ENCODE assay signal across 8 cellular contexts in the genomic region with DNA sequence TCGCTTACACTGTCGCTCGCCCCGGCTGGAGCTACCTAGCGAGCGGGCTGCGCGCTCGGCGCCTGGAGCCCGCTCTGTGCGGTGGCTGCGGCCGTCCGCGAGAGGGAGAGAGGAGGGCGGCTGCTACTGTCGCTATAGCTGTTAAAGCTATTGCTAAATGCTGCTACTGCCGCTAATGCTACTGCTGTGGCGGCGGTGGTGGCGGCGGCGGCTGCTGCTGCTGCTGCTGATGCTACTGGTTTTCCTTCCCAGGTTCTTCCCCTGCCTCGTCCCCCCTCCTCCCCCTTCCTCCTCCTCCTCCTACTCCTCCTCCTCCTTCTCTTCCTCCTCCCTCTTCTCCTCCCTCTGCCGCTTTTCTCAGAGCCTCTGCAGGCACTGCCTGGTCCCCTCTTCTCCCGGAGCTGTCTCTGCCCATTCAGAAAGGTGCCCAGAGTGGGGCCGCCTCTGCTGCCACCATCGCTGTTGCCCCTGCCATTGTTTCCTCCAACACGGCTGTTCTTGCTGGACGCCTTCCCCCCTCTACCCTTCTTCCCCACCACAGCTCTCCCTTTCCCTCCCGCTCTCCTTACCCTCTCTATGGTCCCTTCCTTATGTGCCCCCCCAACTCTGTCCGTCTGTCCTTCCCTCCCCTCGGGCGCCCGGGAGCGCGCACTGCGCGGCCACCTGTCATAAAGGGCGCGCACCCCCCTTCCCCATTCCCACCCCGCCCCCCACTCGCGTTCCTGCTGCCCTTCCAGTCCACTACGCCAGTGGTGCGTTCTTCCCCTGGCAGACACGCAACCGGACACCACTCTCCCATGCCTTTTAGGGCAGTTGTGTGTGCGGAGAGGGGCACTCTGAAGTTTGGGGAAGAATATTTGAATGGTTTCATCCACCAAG. TPM values are rescaled to one million over a fixed set of nuclear protein-coding genes. Genes with fewer than 3 reads are reported as not detected.
A peak's percentile ranks its signal among the peaks of the same experiment; 100 is the strongest.
DNase-seq lines count a peak whose midpoint lies in the region; ATAC-seq, FAIRE-seq and TF ChIP-seq lines count a peak whose summit lies in the region.

A gene (minus strand): TSS at position 243 of the 879 bp plus-strand sequence.

- peak; percentile 55 for FAIRE-seq in GM18507 (lab: Jason Lieb, UNC)

- H3K4me1 ChIP-seq in A673 (ENCODE audit: insufficient read depth, low read length, poor library complexity, severe bottlenecking), result no peaks in the 10 kb centered on the region

- DNase-seq in A673 (ENCODE audit: low spot score) (peak; percentile 63), GM18507 (ENCODE audit: extremely low spot score, insufficient read length, low read depth) (no peak), NCI-H748 (lab: John Stamatoyannopoulos, UW; ENCODE audit: unreplicated experiment) (peak; percentile 81), brain microvascular endothelial cell (no peak), GDM1 (lab: John Stamatoyannopoulos, UW) (no peak)
- DNase-seq in stimulated activated CD8-positive, alpha-beta memory T cell treated with anti-CD3 and anti-CD28 coated beads, Interleukin-4, amount 100 ng/mL, for 48 hours, result peak; percentile 31

- POLR2A ChIA-PET in A673 (lab: Charles Lee; ENCODE audit: low non-redundant PET), result no interaction called here

- H3K36me3 ChIP-seq in A673 (ENCODE audit: insufficient read depth, low read length, poor library complexity, severe bottlenecking), result no peaks in the 10 kb centered on the region
- no peaks in the 10 kb centered on the region for H3K36me3 ChIP-seq in brain microvascular endothelial cell (replicated peaks)

- ATAC-seq in HG02943 (IDR thresholded peaks at IDR 0.05; ENCODE audit: low read depth, unreplicated experiment), result peak; percentile 43

- no peaks in the 10 kb centered on the region for H3K9me3 ChIP-seq in A673 (ENCODE audit: low read depth, low read length, poor library complexity, severe bottlenecking)

- CTCF ChIA-PET in A673 (lab: Charles Lee), result no interaction called here

- TF ChIP-seq CTCF in A673 (conservative IDR thresholded peaks at IDR 0.05; ENCODE audit: low read depth, low read length) (peak; percentile 30; the same call in 1 of the 2 replicates), brain microvascular endothelial cell (IDR thresholded peaks at IDR 0.05; ENCODE audit: low read depth, low read length, missing control alignments) (peak; percentile 26)

- in situ Hi-C loops in brain microvascular endothelial cell (cut with HindIII; ENCODE audit: low pct_ligation_motif_present, low sequenced_read_pairs), result no loop called here

- H3K27ac ChIP-seq in A673 (ENCODE audit: low read depth, low read length, poor library complexity, severe bottlenecking) (no peak within 1 kb of the TSS), brain microvascular endothelial cell (no peak within 1 kb of the TSS), layer of hippocampus (ENCODE audit: low read depth, low read length) (peak within 1 kb of the TSS; percentile 2)

- H3K27me3 ChIP-seq in A673 (replicated peaks; ENCODE audit: insufficient read depth, low read depth, low read length, poor library complexity) (peaks cover 21% of the 10 kb centered on the region), brain microvascular endothelial cell (replicated peaks) (peaks cover 11% of the 10 kb centered on the region), layer of hippocampus (ENCODE audit: control insufficient read depth, insufficient read depth, low read length) (no peaks in the 10 kb centered on the region)

- intact Hi-C loops in A673 (cut with micrococcal nuclease; ENCODE audit: unreplicated experiment), result no loop called here

- H3K4me3 ChIP-seq in A673 (ENCODE audit: low read depth, low read length, poor library complexity, severe bottlenecking) (peak within 1 kb of the TSS; percentile 31), brain microvascular endothelial cell (ENCODE audit: low read depth, low read length) (peak within 1 kb of the TSS; percentile 29)

- no TSS peak for BruUV-seq in A673 (replicated peaks; lab: Mats Ljungman, UMichigan)

RNA-seq across cellular contexts. Expression of the gene that starts here (rescaled TPM):
- total RNA-seq in A673 (2021), result 0.28 and 0.31 TPM in 2 replicates

Comparison
In these comparisons a context has a peak if more than half of its experiments do, and no peak if none do; other contexts are left out.
1. Peak in DNase-seq and H3K4me3 ChIP-seq in A673; RNA of the gene not detected or under 1 TPM.
2. DNase-seq: peak in NCI-H748 (single experiment) and stimulated activated CD8-positive, alpha-beta memory T cell treated with anti-CD3 and anti-CD28 coated beads, Interleukin-4, amount 100 ng/mL, for 48 hours (single experiment); none in GM18507 (single experiment), brain microvascular endothelial cell (single experiment) and GDM1 (single experiment).